ENCODE assay signal across 9 cellular contexts in genomic region chr2:65377556-65378307, GRCh38. TPM values are rescaled to one million over a fixed set of nuclear protein-coding genes. Genes with fewer than 3 reads are reported as not detected.
DNase-seq lines count a peak whose midpoint lies in the region; ATAC-seq and TF ChIP-seq lines count a peak whose summit lies in the region.
"Had no signal": no experiment of that assay in that cellular context is flagged by ENCODE, and none has a peak within 500 bp of the region (broad histone marks: within the 10 kb centered on the region; RNA-seq: fewer than 3 reads in every experiment).

No MANE protein-coding gene starts in this region.

- H3K36me3 Mint-ChIP-seq in type B pancreatic cell: no peaks in the 10 kb centered on the region

- 62% methylated on average over 3 of the region's 5 CpGs for WGBS in suprapubic skin

- H3K4me3 ChIP-seq in SJSA1: no peak overlapping the region
- H3K4me3 ChIP-seq in suprapubic skin: no peak overlapping the region

- DNase-seq in Right ventricle myocardium inferior (ENCODE audit: missing footprints): no peak
- DNase-seq in Right ventricle myocardium superior: no peak
- DNase-seq in SJSA1 (ENCODE audit: low read depth in 1 of 2, low spot score in 2 of 2): peak; percentile 84 to 87
- DNase-seq in foreskin keratinocyte: peak; percentile 69 to 80
- DNase-seq in type B pancreatic cell (ENCODE audit: extremely low spot score, unreplicated experiment): no peak
- no peak for DNase-seq in suprapubic skin (ENCODE audit: low spot score in 2 of 2)
- no peak for DNase-seq in NCI-H510A (lab: John Stamatoyannopoulos, UW)
- no peak for DNase-seq in stimulated activated CD4-positive, alpha-beta T cell treated with anti-CD3 and anti-CD28 coated beads, Interleukin-4, amount 100 ng/mL, for 1 hour
- DNase-seq: NCI-H1092 treated with DMSO at 0.1 percent for 48 hours had no signal

- peak; percentile 32 for ATAC-seq in Right ventricle myocardium inferior
- ATAC-seq in Right ventricle myocardium superior (ENCODE audit: poor library complexity): no peak
- ATAC-seq in foreskin keratinocyte: peak; percentile 86

- peaks cover 50% of the 10 kb centered on the region for H3K4me1 ChIP-seq in SJSA1 (replicated peaks)
- H3K4me1 ChIP-seq in foreskin keratinocyte: peaks cover 52% of the 10 kb centered on the region
- peaks cover 28% of the 10 kb centered on the region for H3K4me1 ChIP-seq in suprapubic skin

- peaks cover 52% of the 10 kb centered on the region for H3K4me1 Mint-ChIP-seq in type B pancreatic cell (ENCODE audit: unreplicated experiment)

- TF ChIP-seq POLR2A in suprapubic skin (IDR thresholded peaks at IDR 0.05): no peak

- H3K9me3 ChIP-seq in SJSA1 (replicated peaks): no peaks in the 10 kb centered on the region
- H3K9me3 ChIP-seq in suprapubic skin: no peaks in the 10 kb centered on the region

- no peaks in the 10 kb centered on the region for H3K27me3 Mint-ChIP-seq in type B pancreatic cell

- H3K27ac Mint-ChIP-seq in type B pancreatic cell: peak overlapping the region; percentile 53

- peaks cover 2% of the 10 kb centered on the region; the same call in 1 of the 2 replicates for H3K36me3 ChIP-seq in SJSA1
- no peaks in the 10 kb centered on the region for H3K36me3 ChIP-seq in suprapubic skin

- H3K4me3 Mint-ChIP-seq in type B pancreatic cell: no peak overlapping the region

- H3K27ac ChIP-seq in SJSA1 (peak overlapping the region; percentile 3; the same call in 1 of the 2 replicates), foreskin keratinocyte (peak overlapping the region; percentile 8), suprapubic skin (no peak overlapping the region)

- TF ChIP-seq CTCF in foreskin keratinocyte (conservative IDR thresholded peaks at IDR 0.05) (no peak), type B pancreatic cell (conservative IDR thresholded peaks at IDR 0.05) (no peak), suprapubic skin (IDR thresholded peaks at IDR 0.05) (no peak)

- H3K27me3 ChIP-seq in SJSA1 (replicated peaks) (no peaks in the 10 kb centered on the region), foreskin keratinocyte (no peaks in the 10 kb centered on the region), suprapubic skin (no peaks in the 10 kb centered on the region)

- no peaks in the 10 kb centered on the region for H3K9me3 Mint-ChIP-seq in type B pancreatic cell

- no peak for TF ChIP-seq EP300 in suprapubic skin (IDR thresholded peaks at IDR 0.05)

- intact Hi-C loops in Right ventricle myocardium inferior (cut with DNase I): no loop called here
- intact Hi-C loops in Right ventricle myocardium superior (cut with DNase I): no loop called here

RNA-seq across cellular contexts. Expression of gene SPRED2, which starts 54.7 kb away (rescaled TPM):
- 14.0 TPM for total RNA-seq in Right ventricle myocardium inferior
- 14.9 TPM for total RNA-seq in Right ventricle myocardium superior
- 4.9 and 6.1 TPM in 2 replicates for total RNA-seq in SJSA1 (2014; rRNA removed; shearing (Covaris generic))
- total RNA-seq in foreskin keratinocyte: 29.0 and 32.0 TPM in 2 replicates
- polyA plus RNA-seq in foreskin keratinocyte: 14.0 and 16.6 TPM in 2 replicates
- total RNA-seq in type B pancreatic cell (ENCODE audit: low replicate concordance): 38.9 and 43.0 TPM in 2 replicates
- total RNA-seq in suprapubic skin: 10 to 100 TPM; 17.8 to 27.5 (median 18.7) TPM

Comparison
In these comparisons a context has a peak if more than half of its experiments do, and no peak if none do; other contexts are left out.
1. DNase-seq: peak in SJSA1 (2 of 2) and foreskin keratinocyte (2 of 2); none in Right ventricle myocardium inferior (single experiment), Right ventricle myocardium superior (single experiment), type B pancreatic cell (single experiment), suprapubic skin (0 of 2), NCI-H510A (single experiment) and stimulated activated CD4-positive, alpha-beta T cell treated with anti-CD3 and anti-CD28 coated beads, Interleukin-4, amount 100 ng/mL, for 1 hour (single experiment).